ENCODE assay signal across 27 cellular contexts in the genomic region with DNA sequence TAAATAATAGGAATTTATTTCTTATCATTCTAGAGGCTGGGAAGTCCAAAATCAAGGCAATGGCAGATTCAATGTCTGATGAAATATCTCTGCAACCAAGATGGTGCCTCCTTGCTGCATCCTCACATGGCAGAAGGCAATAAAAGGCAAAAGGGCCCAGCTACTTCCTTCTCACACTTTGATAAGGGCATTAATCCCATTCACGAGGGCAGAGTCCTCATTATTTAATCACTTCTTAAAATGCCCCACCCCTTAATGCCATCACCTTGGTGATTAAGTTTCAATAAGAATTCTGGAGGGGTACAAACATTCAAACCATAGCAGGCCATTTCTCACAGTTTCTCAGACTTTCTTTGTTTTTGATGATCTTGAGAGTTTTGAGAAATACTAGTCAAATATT.
"Had no signal": no experiment of that assay in that cellular context is flagged by ENCODE, and none has a peak within 500 bp of the region (broad histone marks: within the 10 kb centered on the region; RNA-seq: fewer than 3 reads in every experiment).

No MANE protein-coding gene starts in this region.

- H3K27me3 ChIP-seq: colonic mucosa, esophagus muscularis mucosa, foreskin keratinocyte, gastrocnemius medialis, gastroesophageal sphincter, heart left ventricle had no signal

- H3K9me3 ChIP-seq: colonic mucosa, gastrocnemius medialis had no signal

- H3K4me1 ChIP-seq: colonic mucosa, esophagus muscularis mucosa, esophagus squamous epithelium, foreskin keratinocyte, gastrocnemius medialis, gastroesophageal sphincter, heart left ventricle had no signal

- FAIRE-seq: colon, endometrium, endothelial cell of umbilical vein, frontal cortex had no signal

- H3K36me3 ChIP-seq: colonic mucosa, esophagus muscularis mucosa, esophagus squamous epithelium, gastrocnemius medialis, gastroesophageal sphincter, heart left ventricle had no signal

- H3K27ac ChIP-seq: colonic mucosa, coronary artery, dorsolateral prefrontal cortex, epithelial cell of prostate, esophagus muscularis mucosa, esophagus squamous epithelium, foreskin keratinocyte, gastrocnemius medialis, gastroesophageal sphincter, heart left ventricle had no signal

- ATAC-seq: effector memory CD8-positive, alpha-beta T cell; esophagus mucosa; foreskin keratinocyte; gastrocnemius medialis; gastroesophageal sphincter; heart left ventricle had no signal

- H3K4me3 ChIP-seq: colonic mucosa, coronary artery, dorsolateral prefrontal cortex, esophagus muscularis mucosa, esophagus squamous epithelium, gastrocnemius medialis, gastroesophageal sphincter, heart left ventricle had no signal

- DNase-seq: colonic mucosa; cortex of kidney; dermis blood vessel endothelial cell; dorsolateral prefrontal cortex; effector CD4-positive, alpha-beta T cell; effector CD8-positive, alpha-beta T cell; effector memory CD4-positive, alpha-beta T cell; effector memory CD8-positive, alpha-beta T cell; endodermal cell; erythroblast; esophagus squamous epithelium; foreskin fibroblast; foreskin keratinocyte; foreskin melanocyte; gastrocnemius medialis; glutamatergic neuron; head of caudate nucleus; heart left ventricle had no signal
